ENCODE assay signal across 1 cellular context in genomic region chr10:116669080-116669479, GRCh38.
TF ChIP-seq lines count a peak whose summit lies in the region.

No MANE protein-coding gene starts in this region.

TF ChIP-seq in GM23338, 12 proteins besides CTCF, POLR2A, EP300 and RAD21 (continued from another document):
- TF ChIP-seq STAT1 (IDR thresholded peaks at IDR 0.05; ENCODE audit: unreplicated experiment), result no peak
- TF ChIP-seq ZNF331 (CRISPR knock-in tag; IDR thresholded peaks at IDR 0.05; ENCODE audit: low read depth), result no peak
- no peak for TF ChIP-seq ETS1 (IDR thresholded peaks at IDR 0.05)
- TF ChIP-seq REST (IDR thresholded peaks at IDR 0.05; ENCODE audit: unreplicated experiment), result no peak
- no peak for TF ChIP-seq POLR2AphosphoS5 (IDR thresholded peaks at IDR 0.05; ENCODE audit: low read depth)
- TF ChIP-seq JUNB (IDR thresholded peaks at IDR 0.05; ENCODE audit: unreplicated experiment), result no peak
- no peak for TF ChIP-seq EZH2 (IDR thresholded peaks at IDR 0.05; ENCODE audit: low read depth, unreplicated experiment)
- no peak for TF ChIP-seq EZH2phosphoT487 (IDR thresholded peaks at IDR 0.05; ENCODE audit: unreplicated experiment)
